In genomic region chr6:2738373-2738979, GRCh38 we compare ENCODE assay signal across 8 cellular contexts. TPM values are rescaled to one million over a fixed set of nuclear protein-coding genes. Genes with fewer than 3 reads are reported as not detected.
DNase-seq lines count a peak whose midpoint lies in the region; ATAC-seq, FAIRE-seq and TF ChIP-seq lines count a peak whose summit lies in the region.

No MANE protein-coding gene starts in this region.

- no peaks in the 10 kb centered on the region for H3K27me3 ChIP-seq in Loucy (ENCODE audit: insufficient read depth, low read length, poor library complexity, severe bottlenecking)
- no peaks in the 10 kb centered on the region for H3K27me3 ChIP-seq in SU-DHL-6 (ENCODE audit: low read length)
- no peaks in the 10 kb centered on the region for H3K27me3 ChIP-seq in body of pancreas
- no peaks in the 10 kb centered on the region for H3K27me3 ChIP-seq in keratinocyte (ENCODE audit: control insufficient read depth, extremely low read depth, insufficient read depth, low read length)

- ATAC-seq in body of pancreas (peak; percentile 71), HG02571 (IDR thresholded peaks at IDR 0.05; ENCODE audit: unreplicated experiment) (no peak)

- H3K9me1 ChIP-seq in keratinocyte (ENCODE audit: control insufficient read depth, extremely low read depth, insufficient read depth, low read length) = no peaks in the 10 kb centered on the region

- peaks cover 28% of the 10 kb centered on the region for H3K4me1 ChIP-seq in Loucy (ENCODE audit: insufficient read depth, low read length, poor library complexity, severe bottlenecking)
- peaks cover 10% of the 10 kb centered on the region for H3K4me1 ChIP-seq in body of pancreas
- no peaks in the 10 kb centered on the region for H3K4me1 ChIP-seq in keratinocyte (ENCODE audit: control insufficient read depth, extremely low read depth, insufficient read depth, low read length)

- no peak for TF ChIP-seq POLR2A in body of pancreas (IDR thresholded peaks at IDR 0.05)

- H4K20me1 ChIP-seq in Loucy (ENCODE audit: insufficient read depth, low read length, poor library complexity, severe bottlenecking) = no peaks in the 10 kb centered on the region
- no peaks in the 10 kb centered on the region for H4K20me1 ChIP-seq in SU-DHL-6 (ENCODE audit: low read depth, low read length)
- H4K20me1 ChIP-seq in keratinocyte (ENCODE audit: control insufficient read depth, extremely low read depth, insufficient read depth, low read length) = no peaks in the 10 kb centered on the region

- 19 to 27% methylated on average over 5 of the region's 5 CpGs for WGBS in body of pancreas, 2 donors

- H3K36me3 ChIP-seq in Loucy (ENCODE audit: insufficient read depth, low read length) (no peaks in the 10 kb centered on the region), SU-DHL-6 (ENCODE audit: low read length) (no peaks in the 10 kb centered on the region), body of pancreas (replicated peaks in 1 of 2; ENCODE audit: insufficient read depth in 1 of 2, low read depth in 2 of 2) (no peaks in the 10 kb centered on the region), keratinocyte (ENCODE audit: control insufficient read depth in 2 of 2, extremely low read depth in 1 of 2, insufficient read depth in 2 of 2, low read length in 2 of 2) (no peaks in the 10 kb centered on the region)

- H3F3A ChIP-seq in Loucy (ENCODE audit: low read depth) = no peaks in the 10 kb centered on the region
- H3F3A ChIP-seq in SU-DHL-6 (ENCODE audit: insufficient read depth) = no peaks in the 10 kb centered on the region

- TF ChIP-seq CTCF in Loucy (conservative IDR thresholded peaks at IDR 0.05; ENCODE audit: low read length) (peak; percentile 97), SU-DHL-6 (IDR thresholded peaks at IDR 0.05; ENCODE audit: insufficient read depth, low read length, poor library complexity, severe bottlenecking) (peak; percentile 91), body of pancreas (IDR thresholded peaks at IDR 0.05) (peak; percentile 65 to 87 (median 74)), keratinocyte (optimal IDR thresholded peaks at IDR 0.05 in 1 of 3, IDR thresholded peaks at IDR 0.05 in 1 of 3, conservative IDR thresholded peaks at IDR 0.05 in 1 of 3; ENCODE audit: extremely low read depth in 1 of 3, insufficient read depth in 2 of 3, low read length in 3 of 3) (peak; percentile 52 to 77 (median 63))

- H3K9me3 ChIP-seq in Loucy (ENCODE audit: insufficient read depth, low read depth, low read length) (no peaks in the 10 kb centered on the region), SU-DHL-6 (ENCODE audit: insufficient read depth, low read length) (no peaks in the 10 kb centered on the region), body of pancreas (no peaks in the 10 kb centered on the region), keratinocyte (ENCODE audit: control insufficient read depth, low read depth, low read length) (no peaks in the 10 kb centered on the region)

- H3K79me2 ChIP-seq in Loucy (ENCODE audit: insufficient read depth, low read length) (no peaks in the 10 kb centered on the region), SU-DHL-6 (ENCODE audit: insufficient read depth, low read length) (no peaks in the 10 kb centered on the region), keratinocyte (ENCODE audit: control insufficient read depth, insufficient read depth, low read length) (no peaks in the 10 kb centered on the region)

- H3K27ac ChIP-seq in SU-DHL-6 (ENCODE audit: low read depth, low read length) (no peak overlapping the region), body of pancreas (no peak overlapping the region), keratinocyte (ENCODE audit: control insufficient read depth, insufficient read depth, low read length) (no peak overlapping the region)

- dilution Hi-C loops in keratinocyte (cut with MboI; ENCODE audit: extremely low pct_ligation_motif_present, low sequenced_read_pairs) = no loop called here

- H3K9ac ChIP-seq in Loucy (ENCODE audit: low read depth, low read length, poor library complexity, severe bottlenecking) (peak overlapping the region; percentile 5), SU-DHL-6 (ENCODE audit: low read length) (no peak overlapping the region), keratinocyte (ENCODE audit: control insufficient read depth, extremely low read depth, insufficient read depth, low read length) (no peak overlapping the region)

- H3K9me2 ChIP-seq in Loucy (replicated peaks; ENCODE audit: low read depth, low read length) = no peaks in the 10 kb centered on the region
- H3K9me2 ChIP-seq in SU-DHL-6 (replicated peaks; ENCODE audit: insufficient read depth, low read length) = no peaks in the 10 kb centered on the region

- H3K4me3 ChIP-seq in Loucy (ENCODE audit: low read length, poor library complexity, severe bottlenecking) (no peak overlapping the region), SU-DHL-6 (ENCODE audit: insufficient read depth, low read length, poor library complexity, severe bottlenecking) (no peak overlapping the region), body of pancreas (no peak overlapping the region), keratinocyte (ENCODE audit: control insufficient read depth in 2 of 3, extremely low read depth in 1 of 3, insufficient read depth in 2 of 3, low read depth in 1 of 3, low read length in 3 of 3) (no peak overlapping the region)

- peak; percentile 5 for FAIRE-seq in keratinocyte (lab: Jason Lieb, UNC)

- H3K4me2 ChIP-seq in Loucy (ENCODE audit: low read depth, low read length, poor library complexity, severe bottlenecking) (peak overlapping the region; percentile 31), SU-DHL-6 (ENCODE audit: low read depth, low read length, poor library complexity, severe bottlenecking) (no peak overlapping the region), keratinocyte (ENCODE audit: control insufficient read depth, extremely low read depth, insufficient read depth, low read depth, low read length) (no peak overlapping the region)

- intact Hi-C loops in body of pancreas (cut with DNase I) = no loop called here

- peak; percentile 32 to 58 for DNase-seq in NOMO-1 (lab: John Stamatoyannopoulos, UW; ENCODE audit: unreplicated experiment in 2 of 2)
- no peak for DNase-seq in NOMO-1 treated with dmso at 0.1 percent for 144 hours (lab: John Stamatoyannopoulos, UW; ENCODE audit: unreplicated experiment)
- peak; percentile 46 to 73 (median 68) for DNase-seq in body of pancreas
- DNase-seq in keratinocyte (ENCODE audit: low read depth, low spot score) = no peak
- peak in 2 of 3 donors; percentile 29 to 31 for DNase-seq in stimulated activated CD4-positive, alpha-beta T cell treated with anti-CD3 and anti-CD28 coated beads, TNF-alpha, amount 100 ng/mL, for 48 hours (ENCODE audit: low read depth in 3 of 3)

- H2AFZ ChIP-seq in Loucy (ENCODE audit: low read length) (peak overlapping the region; percentile 18; the same call in 1 of the 2 replicates), SU-DHL-6 (ENCODE audit: low read depth, low read length, severe bottlenecking) (no peak overlapping the region), keratinocyte (ENCODE audit: control insufficient read depth, low read length) (no peak overlapping the region)

RNA-seq across cellular contexts. Expression of gene MYLK4, which starts 12.2 kb away (rescaled TPM):
- total RNA-seq in body of pancreas = under 1 TPM; 0.26 to 0.33 TPM
- polyA plus RNA-seq in keratinocyte = 0.22 to 0.31 TPM (median 0.31 TPM) in 3 replicates
- polyA plus RNA-seq in keratinocyte (2011; ENCODE audit: low read depth) = 0.07 TPM
- 0.10 and 0.19 TPM in 2 replicates for polyA plus RNA-seq in keratinocyte (2011; cell fraction: cytosol; rRNA removed)
- 0.92 and 1.1 TPM in 2 replicates for polyA plus RNA-seq in keratinocyte (2011; cell fraction: nucleus; rRNA removed)
- 0.08 and 0.11 TPM in 2 replicates for polyA plus RNA-seq in keratinocyte (2012; ENCODE audit: low replicate concordance)
- polyA minus RNA-seq in keratinocyte = 0.07 to 0.32 TPM in 2 of 3 replicates, not detected in the other
- not detected for polyA minus RNA-seq in keratinocyte (2011; cell fraction: cytosol; rRNA and poly(A)+ RNA removed)
- 0.11 and 0.54 TPM in 2 replicates for polyA minus RNA-seq in keratinocyte (2011; cell fraction: nucleus; rRNA and poly(A)+ RNA removed)

RNA-seq across cellular contexts. Expression of gene WRNIP1, which starts 26.7 kb away (rescaled TPM):
- total RNA-seq in body of pancreas = 10 to 100 TPM; 61.0 to 62.0 TPM
- 52.3 to 55.1 TPM (median 54.6 TPM) in 3 replicates for polyA plus RNA-seq in keratinocyte
- polyA plus RNA-seq in keratinocyte (2011; ENCODE audit: low read depth) = 47.0 TPM
- 40.7 and 50.1 TPM in 2 replicates for polyA plus RNA-seq in keratinocyte (2011; cell fraction: cytosol; rRNA removed)
- polyA plus RNA-seq in keratinocyte (2011; cell fraction: nucleus; rRNA removed) = 64.8 and 66.7 TPM in 2 replicates
- polyA plus RNA-seq in keratinocyte (2012; ENCODE audit: low replicate concordance) = 38.4 and 45.5 TPM in 2 replicates
- polyA minus RNA-seq in keratinocyte = 38.9 to 48.4 TPM (median 45.6 TPM) in 3 replicates
- 28.0 TPM for polyA minus RNA-seq in keratinocyte (2011; cell fraction: cytosol; rRNA and poly(A)+ RNA removed)
- 26.2 and 31.6 TPM in 2 replicates for polyA minus RNA-seq in keratinocyte (2011; cell fraction: nucleus; rRNA and poly(A)+ RNA removed)

Comparison
In these comparisons a context has a peak if more than half of its experiments do, and no peak if none do; other contexts are left out.
1. DNase-seq: peak in NOMO-1 (2 of 2), body of pancreas (4 of 4) and stimulated activated CD4-positive, alpha-beta T cell treated with anti-CD3 and anti-CD28 coated beads, TNF-alpha, amount 100 ng/mL, for 48 hours (2 of 3); none in NOMO-1 treated with dmso at 0.1 percent for 144 hours (single experiment) and keratinocyte (single experiment).
2. Peak in every context shown above with its lines, with median percentiles within 50 percentile points of each other: CTCF ChIP-seq.